In genomic region chr4:40719008-40719623, GRCh38 we compare ENCODE assay signal across 9 cellular contexts. TPM values are rescaled to one million over a fixed set of nuclear protein-coding genes. Genes with fewer than 3 reads are reported as not detected.
A peak's percentile ranks its signal among the peaks of the same experiment; 100 is the strongest.
DNase-seq lines count a peak whose midpoint lies in the region; ATAC-seq and TF ChIP-seq lines count a peak whose summit lies in the region.
"Had no signal": no experiment of that assay in that cellular context is flagged by ENCODE, and none has a peak within 500 bp of the region (broad histone marks: within the 10 kb centered on the region; RNA-seq: fewer than 3 reads in every experiment).

No MANE protein-coding gene starts in this region.

- ATAC-seq in GM19023 (IDR thresholded peaks at IDR 0.05; ENCODE audit: unreplicated experiment) (peak; percentile 67), HG03196 (IDR thresholded peaks at IDR 0.05; ENCODE audit: unreplicated experiment) (peak; percentile 59)
- ATAC-seq in effector memory CD8-positive, alpha-beta T cell (replicated peaks), result no peak

- H3K9me3 Mint-ChIP-seq in chondrocyte (ENCODE audit: low read depth) (no peaks in the 10 kb centered on the region), nephron progenitor cell (no peaks in the 10 kb centered on the region)
- H3K9me3 Mint-ChIP-seq in effector memory CD8-positive, alpha-beta T cell, result no peaks in the 10 kb centered on the region

- DNase-seq in D341Med (ENCODE audit: low spot score) (peak; percentile 70), NCI-H526 treated with DMSO at 0.1 percent for 48 hours (lab: John Stamatoyannopoulos, UW) (peak; percentile 87), chondrocyte (ENCODE audit: low spot score) (no peak), nephron progenitor cell (no peak), ecto neural progenitor cell (ENCODE audit: low spot score) (no peak)
- no peak for DNase-seq in effector memory CD8-positive, alpha-beta T cell

- no peak overlapping the region for H3K4me3 Mint-ChIP-seq in chondrocyte (ENCODE audit: unreplicated experiment)
- no peak overlapping the region for H3K4me3 Mint-ChIP-seq in nephron progenitor cell
- no peak overlapping the region for H3K4me3 Mint-ChIP-seq in effector memory CD8-positive, alpha-beta T cell

- peaks cover 17% of the 10 kb centered on the region for H3K27me3 Mint-ChIP-seq in chondrocyte (ENCODE audit: low read depth)
- H3K27me3 Mint-ChIP-seq in nephron progenitor cell (ENCODE audit: low read depth, poor library complexity), result no peaks in the 10 kb centered on the region
- H3K27me3 Mint-ChIP-seq in effector memory CD8-positive, alpha-beta T cell, result peaks cover 4 to 6% of the 10 kb centered on the region in 2 donors

- H3K4me1 Mint-ChIP-seq in chondrocyte (ENCODE audit: low read depth) (no peaks in the 10 kb centered on the region), nephron progenitor cell (peaks cover 5% of the 10 kb centered on the region)
- no peaks in the 10 kb centered on the region for H3K4me1 Mint-ChIP-seq in effector memory CD8-positive, alpha-beta T cell (ENCODE audit: low read depth in 2 of 2)

- H3K27ac Mint-ChIP-seq in chondrocyte (ENCODE audit: unreplicated experiment) (no peak overlapping the region), nephron progenitor cell (no peak overlapping the region)
- no peak overlapping the region for H3K27ac Mint-ChIP-seq in effector memory CD8-positive, alpha-beta T cell

- peak; percentile 78 for TF ChIP-seq CTCF in chondrocyte (IDR thresholded peaks at IDR 0.05)
- peak; percentile 32 for TF ChIP-seq CTCF in nephron progenitor cell (IDR thresholded peaks at IDR 0.05)

- H3K36me3 Mint-ChIP-seq in chondrocyte (ENCODE audit: low read depth) (no peaks in the 10 kb centered on the region), nephron progenitor cell (ENCODE audit: low read depth) (no peaks in the 10 kb centered on the region)
- H3K36me3 Mint-ChIP-seq in effector memory CD8-positive, alpha-beta T cell (ENCODE audit: insufficient read depth), result no peaks in the 10 kb centered on the region

RNA-seq across cellular contexts. Expression of gene NSUN7, which starts 30.6 kb away (rescaled TPM):
- total RNA-seq in chondrocyte, result 2.4 to 6.1 TPM (median 5.1 TPM) in 3 replicates
- total RNA-seq: SJSA1 had no signal

Comparison
In these comparisons a context has a peak if more than half of its experiments do, and no peak if none do; other contexts are left out.
1. DNase-seq: peak in D341Med (single experiment) and NCI-H526 treated with DMSO at 0.1 percent for 48 hours (single experiment); none in chondrocyte (single experiment), nephron progenitor cell (single experiment), effector memory CD8-positive, alpha-beta T cell (0 of 3) and ecto neural progenitor cell (single experiment).